Comparison of ENCODE assay signal across 23 cellular contexts in genomic region chr17:45660474-45660873, GRCh38.
"Had no signal": no experiment of that assay in that cellular context is flagged by ENCODE, and none has a peak within 500 bp of the region (broad histone marks: within the 10 kb centered on the region; RNA-seq: fewer than 3 reads in every experiment).

No MANE protein-coding gene starts in this region.

- H3K4me3 ChIP-seq: breast epithelium, gastrocnemius medialis, heart right ventricle, right atrium auricular region, skin epidermis, tibial artery, uterus had no signal

- H3K9me3 ChIP-seq: breast epithelium, gastrocnemius medialis, uterus had no signal

- DNase-seq: activated CD4-positive, alpha-beta T cell treated with anti-CD3 and anti-CD28 coated beads, Interleukin-2, amount 10 ng/mL, durations not matched to agents 24 days and 14 days; activated CD4-positive, CD25-positive, alpha-beta regulatory T cell; activated CD8-positive, alpha-beta memory T cell treated with anti-CD3 and anti-CD28 coated beads, Interleukin-2, amount 50 U/mL, for 4 hours; activated CD8-positive, alpha-beta T cell treated with anti-CD3 and anti-CD28 coated beads, Interleukin-2, amount 10 ng/mL, durations not matched to agents 7 days and 5 days; activated T-cell treated with anti-CD3 and anti-CD28 coated beads, Interleukin-2, amount 50 U/mL, for 48 hours; anterior cingulate cortex; cerebellar nuclear complex; effector memory CD4-positive, alpha-beta T cell; gastrocnemius medialis; heart right ventricle; mammary epithelial cell; naive thymus-derived CD4-positive, alpha-beta T cell; nucleus accumbens; stimulated activated CD4-positive, alpha-beta T cell treated with anti-CD3 and anti-CD28 coated beads, Interleukin-15, amount 100 ng/mL, for 24 hours; stimulated activated CD4-positive, alpha-beta T cell treated with anti-CD3 and anti-CD28 coated beads, Interleukin-4, amount 100 ng/mL, for 1 hour; stimulated activated naive CD4-positive, alpha-beta T cell; uterus had no signal

- H3K4me1 ChIP-seq: breast epithelium, gastrocnemius medialis, heart right ventricle, right atrium auricular region, tibial artery, uterus had no signal

- ATAC-seq: activated CD8-positive, alpha-beta T cell treated with anti-CD3 and anti-CD28 coated beads, Interleukin-2, amount 10 ng/mL, durations not matched to agents 7 days and 5 days; gastrocnemius medialis; heart right ventricle; left lobe of liver; naive thymus-derived CD4-positive, alpha-beta T cell had no signal

- H3K36me3 ChIP-seq: breast epithelium, gastrocnemius medialis, heart right ventricle, right atrium auricular region, tibial artery, uterus had no signal

- H3K27me3 ChIP-seq: breast epithelium, right atrium auricular region, uterus had no signal

- H3K27ac ChIP-seq: breast epithelium, gastrocnemius medialis, heart right ventricle, right atrium auricular region, skin epidermis, tibial artery, uterus had no signal

- FAIRE-seq: islet of Langerhans had no signal
